In genomic region chr14:61573321-61573720, GRCh38 we compare ENCODE assay signal across 15 cellular contexts.
DNase-seq lines count a peak whose midpoint lies in the region; ATAC-seq and TF ChIP-seq lines count a peak whose summit lies in the region.
"Had no signal": no experiment of that assay in that cellular context is flagged by ENCODE, and none has a peak within 500 bp of the region (broad histone marks: within the 10 kb centered on the region; RNA-seq: fewer than 3 reads in every experiment).

No MANE protein-coding gene starts in this region.

- H3K4me1 ChIP-seq in RWPE2 (ENCODE audit: insufficient read depth, poor library complexity, severe bottlenecking) (peaks cover 57% of the 10 kb centered on the region), skeletal muscle tissue (ENCODE audit: control insufficient read depth in 3 of 3, insufficient read depth in 3 of 3, low read length in 3 of 3) (peaks cover 2 to 33% (median 28%) of the 10 kb centered on the region in 3 donors)

- no peak for ATAC-seq in RWPE2 (ENCODE audit: low read depth)
- ATAC-seq: GM12878, K562 had no signal

- no peaks in the 10 kb centered on the region for H3K9me3 Mint-ChIP-seq in activated T-cell treated with anti-CD3 and anti-CD28 coated beads, Interleukin-2, amount 50 U/mL, for 24 hours

- H3K27me3 Mint-ChIP-seq in activated T-cell treated with anti-CD3 and anti-CD28 coated beads, Interleukin-2, amount 50 U/mL, for 24 hours, result no peaks in the 10 kb centered on the region

- H3K27me3 ChIP-seq in RWPE2 (ENCODE audit: insufficient read depth, poor library complexity, severe bottlenecking) (no peaks in the 10 kb centered on the region), skeletal muscle tissue (ENCODE audit: control insufficient read depth in 3 of 3, insufficient read depth in 3 of 3, low read length in 3 of 3) (peaks cover 0 to 2% (median 0%) of the 10 kb centered on the region in 3 donors)

- H3K4me1 Mint-ChIP-seq in activated T-cell treated with anti-CD3 and anti-CD28 coated beads, Interleukin-2, amount 50 U/mL, for 24 hours (ENCODE audit: low read depth), result peaks cover 72% of the 10 kb centered on the region

- H3K36me3 ChIP-seq in RWPE2 (ENCODE audit: low read depth) (no peaks in the 10 kb centered on the region), skeletal muscle tissue (ENCODE audit: control insufficient read depth in 3 of 3, insufficient read depth in 3 of 3, low read length in 3 of 3) (no peaks in the 10 kb centered on the region)

- H3K27ac ChIP-seq in RWPE2 (ENCODE audit: poor library complexity, severe bottlenecking) (peak overlapping the region; percentile 94), skeletal muscle tissue (ENCODE audit: low read depth, low read length) (peak overlapping the region; percentile 33)

- H3K9ac ChIP-seq in skeletal muscle tissue (ENCODE audit: low read depth in 1 of 3, low read length in 3 of 3), result no peak overlapping the region

- no peaks in the 10 kb centered on the region for H3K9me3 ChIP-seq in RWPE2 (ENCODE audit: severe bottlenecking)
- H3K9me3 ChIP-seq in skeletal muscle tissue (ENCODE audit: control insufficient read depth in 3 of 3, low read length in 3 of 3), result no peaks in the 10 kb centered on the region

- no peak for TF ChIP-seq CTCF in RWPE2 (IDR thresholded peaks at IDR 0.05; ENCODE audit: poor library complexity, severe bottlenecking)
- TF ChIP-seq CTCF in fibroblast of mammary gland (conservative IDR thresholded peaks at IDR 0.05; ENCODE audit: control insufficient read depth, insufficient read depth, low read depth, low read length), result no peak

- H3K27ac Mint-ChIP-seq in activated T-cell treated with anti-CD3 and anti-CD28 coated beads, Interleukin-2, amount 50 U/mL, for 24 hours, result peak overlapping the region; percentile 41

- DNase-seq in activated T-cell treated with anti-CD3 and anti-CD28 coated beads, Interleukin-2, amount 50 U/mL, for 24 hours, result no peak
- DNase-seq in activated T-cell treated with anti-CD3 and anti-CD28 coated beads, Interleukin-2, amount 50 U/mL, for 48 hours, result no peak
- DNase-seq in RWPE2 (ENCODE audit: low spot score) (no peak), fibroblast of mammary gland (ENCODE audit: low read depth) (peak; percentile 69), NCI-H82 (lab: John Stamatoyannopoulos, UW) (no peak), SIG-M5 (lab: John Stamatoyannopoulos, UW) (no peak)
- DNase-seq in activated CD4-positive, alpha-beta T cell treated with anti-CD3 and anti-CD28 coated beads for 4 hours, result no peak
- DNase-seq: activated naive CD4-positive, alpha-beta T cell treated with Interleukin-2 at 50 U/mL for 16 hours; islet precursor cell; midbrain; NCI-H1436; NCI-H446 treated with DMSO at 0.1 percent for 48 hours had no signal

- H3K4me3 ChIP-seq in RWPE2 (ENCODE audit: severe bottlenecking) (no peak overlapping the region), fibroblast of mammary gland (ENCODE audit: control insufficient read depth, low read depth, low read length) (no peak overlapping the region), skeletal muscle tissue (ENCODE audit: low read length in 3 of 3) (no peak overlapping the region)
- H3K4me3 ChIP-seq: GM12878, K562 had no signal

- no peak overlapping the region for H3K4me3 Mint-ChIP-seq in activated T-cell treated with anti-CD3 and anti-CD28 coated beads, Interleukin-2, amount 50 U/mL, for 24 hours

- no peaks in the 10 kb centered on the region for H3K36me3 Mint-ChIP-seq in activated T-cell treated with anti-CD3 and anti-CD28 coated beads, Interleukin-2, amount 50 U/mL, for 24 hours (ENCODE audit: low read depth)
